ENCODE assay signal across 8 cellular contexts in the genomic region with DNA sequence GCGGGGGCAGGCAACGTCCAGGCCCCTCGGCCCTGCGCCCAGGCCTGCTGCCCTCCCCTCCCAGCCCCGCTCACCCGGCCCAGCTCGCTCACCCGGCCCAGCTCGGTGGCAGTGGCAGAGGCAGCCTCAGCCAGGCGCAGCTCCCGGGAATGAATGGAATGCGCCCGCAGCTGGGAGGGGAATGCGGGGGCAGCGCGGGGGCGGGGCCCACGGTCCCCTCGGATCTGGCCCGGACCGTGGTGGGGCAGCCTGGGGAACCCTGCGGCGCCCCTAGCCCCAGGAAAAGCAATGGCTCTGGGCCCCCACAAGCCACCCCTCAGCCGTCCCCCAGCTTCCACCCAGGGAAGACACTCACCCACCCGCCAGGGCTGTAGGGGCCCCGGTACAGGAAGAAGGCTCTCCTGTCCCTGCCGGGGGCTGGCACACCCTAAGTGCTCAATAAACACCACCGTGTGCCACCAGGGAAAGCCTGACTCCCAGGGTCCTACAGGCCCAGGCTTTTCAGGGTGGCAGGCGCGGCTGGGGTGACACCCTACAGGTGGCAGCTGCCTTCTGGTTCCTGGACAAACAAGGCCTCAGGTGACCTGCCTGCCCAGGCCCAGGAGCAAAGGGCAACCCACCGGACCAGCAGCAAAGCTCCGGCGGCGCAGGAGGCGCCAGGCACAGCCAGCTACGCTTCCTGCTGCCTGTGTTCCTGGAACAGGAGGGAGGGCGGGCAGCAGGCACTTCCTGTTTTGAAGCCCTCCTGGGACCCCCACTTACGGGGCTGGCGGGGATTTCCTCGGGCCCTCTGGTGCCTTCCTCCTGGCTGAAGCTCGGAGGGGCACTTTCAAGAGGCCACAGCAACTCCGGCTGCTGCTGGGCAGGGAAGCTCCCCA. TPM values are rescaled to one million over a fixed set of nuclear protein-coding genes. Genes with fewer than 3 reads are reported as not detected.
A peak's percentile ranks its signal among the peaks of the same experiment; 100 is the strongest.
DNase-seq lines count a peak whose midpoint lies in the region; ATAC-seq and TF ChIP-seq lines count a peak whose summit lies in the region.

No MANE protein-coding gene starts in this region.

- no peak overlapping the region for H2AFZ ChIP-seq in ACC112 (ENCODE audit: low read length, unreplicated experiment)

- no peak overlapping the region for H3K4me3 Mint-ChIP-seq in natural killer cell

- no peaks in the 10 kb centered on the region for H3K36me3 Mint-ChIP-seq in natural killer cell

- H3K9me3 ChIP-seq in thoracic aorta: no peaks in the 10 kb centered on the region

- H3K27me3 ChIP-seq in ACC112 (ENCODE audit: insufficient read depth, low read length) (no peaks in the 10 kb centered on the region), layer of hippocampus (ENCODE audit: control insufficient read depth, insufficient read depth, low read length) (no peaks in the 10 kb centered on the region), thoracic aorta (replicated peaks; ENCODE audit: insufficient read depth) (no peaks in the 10 kb centered on the region)

- H3K4me3 ChIP-seq in ACC112 (ENCODE audit: low read depth, low read length) (peak overlapping the region; percentile 60), cardiac fibroblast (replicated peaks in 1 of 2; ENCODE audit: low read depth in 2 of 2, low read length in 2 of 2) (peak overlapping the region in 1 of 2 donors; percentile 27), thoracic aorta (peak overlapping the region; percentile 67)

- H3K4me1 ChIP-seq in ACC112 (ENCODE audit: control insufficient read depth, insufficient read depth, low read length, unreplicated experiment) (peaks cover 28% of the 10 kb centered on the region), thoracic aorta (ENCODE audit: control insufficient read depth in 1 of 2, low read depth in 2 of 2) (peaks cover 29 to 54% of the 10 kb centered on the region in 2 donors)

- intact Hi-C loops in natural killer cell (cut with micrococcal nuclease): no loop called here

- no peaks in the 10 kb centered on the region for H3K36me3 ChIP-seq in ACC112 (ENCODE audit: insufficient read depth, low read length)
- H3K36me3 ChIP-seq in thoracic aorta: peaks cover 23% of the 10 kb centered on the region

- H3K27me3 Mint-ChIP-seq in natural killer cell (ENCODE audit: low read depth in 2 of 2): peaks cover 9 to 22% of the 10 kb centered on the region in 2 donors

- H3K27ac ChIP-seq in ACC112 (ENCODE audit: low read depth, low read length) (peak overlapping the region; percentile 69), layer of hippocampus (ENCODE audit: low read depth, low read length) (peak overlapping the region; percentile 88), thoracic aorta (peak overlapping the region; percentile 84 to 96)

- no peaks in the 10 kb centered on the region for H3K9me3 Mint-ChIP-seq in natural killer cell

- peaks cover 59% of the 10 kb centered on the region for H3K79me2 ChIP-seq in ACC112 (ENCODE audit: control insufficient read depth, insufficient read depth, low read length, unreplicated experiment)

- H3K27ac Mint-ChIP-seq in natural killer cell: no peak overlapping the region

- H3K4me1 Mint-ChIP-seq in natural killer cell: peaks cover 0 to 5% of the 10 kb centered on the region in 2 donors

- TF ChIP-seq CTCF in cardiac fibroblast (IDR thresholded peaks at IDR 0.05; ENCODE audit: low read depth, low read length) (no peak), thoracic aorta (IDR thresholded peaks at IDR 0.05) (no peak), natural killer cell (IDR thresholded peaks at IDR 0.05) (no peak)

- ATAC-seq in thoracic aorta (ENCODE audit: insufficient number of reproducible peaks, low FRiP score, low read depth) (peak; percentile 63), natural killer cell (no peak)

- DNase-seq in HuH-7 (ENCODE audit: low spot score) (peak; percentile 66), cardiac fibroblast (ENCODE audit: low read depth in 2 of 2) (peak; percentile 68 to 90), thoracic aorta (ENCODE audit: low spot score) (no peak), natural killer cell (no peak), DMS 273 (lab: John Stamatoyannopoulos, UW; ENCODE audit: unreplicated experiment) (no peak), D341Med (ENCODE audit: low spot score) (no peak)

RNA-seq across cellular contexts. Expression of gene PLXNB2, which starts 13.8 kb away (rescaled TPM):
- total RNA-seq in thoracic aorta (100 to 1,000 TPM; 169 to 218 TPM), natural killer cell (10 to 100 TPM in 2 of 3 donors, 1 to 10 TPM in 1; 6.0 to 34.7 (median 18.9) TPM)

RNA-seq across cellular contexts. Expression of gene MAPK11, which starts 23.5 kb away (rescaled TPM):
- total RNA-seq in thoracic aorta (1 to 10 TPM; 5.8 to 8.8 TPM), natural killer cell (1 to 10 TPM; 2.2 to 3.1 (median 2.2) TPM)

RNA-seq across cellular contexts. Expression of gene MAPK12, which starts 32.2 kb away (rescaled TPM):
- total RNA-seq in thoracic aorta (10 to 100 TPM in 1 of 2 donors, 1 to 10 TPM in 1; 8.9 to 10.4 TPM), natural killer cell (1 to 10 TPM; 2.2 to 2.5 (median 2.4) TPM)

RNA-seq across cellular contexts. Expression of gene DENND6B, which starts 33.1 kb away (rescaled TPM):
- total RNA-seq in thoracic aorta (1 to 10 TPM; 4.2 to 6.0 TPM), natural killer cell (1 to 10 TPM; 3.1 to 5.0 (median 4.5) TPM)

RNA-seq across cellular contexts. Expression of gene HDAC10, which starts 42.6 kb away (rescaled TPM):
- total RNA-seq in thoracic aorta: 10 to 100 TPM; 55.2 to 60.0 TPM
- 100 to 1,000 TPM; 112 to 131 (median 123) TPM for total RNA-seq in natural killer cell

Comparison
In these comparisons a context has a peak if more than half of its experiments do, and no peak if none do; other contexts are left out.
1. DNase-seq: peak in HuH-7 (single experiment) and cardiac fibroblast (2 of 2); none in thoracic aorta (single experiment), natural killer cell (single experiment), DMS 273 (single experiment) and D341Med (single experiment).
2. RNA of gene PLXNB2, which starts 13.8 kb away (total RNA-seq): 169 to 218 TPM in thoracic aorta; 6.0 to 34.7 TPM in natural killer cell; every median in the first group is over 4 times any median in the second.
3. Peak in every context shown above with its lines, with median percentiles within 50 percentile points of each other: H3K27ac ChIP-seq.